17 cellular contexts compared by ENCODE assay signal in genomic region chr11:63687845-63688244, GRCh38. TPM values are rescaled to one million over a fixed set of nuclear protein-coding genes. Genes with fewer than 3 reads are reported as not detected.
DNase-seq lines count a peak whose midpoint lies in the region; ATAC-seq, FAIRE-seq and TF ChIP-seq lines count a peak whose summit lies in the region.
"Had no signal": no experiment of that assay in that cellular context is flagged by ENCODE, and none has a peak within 500 bp of the region (broad histone marks: within the 10 kb centered on the region; RNA-seq: fewer than 3 reads in every experiment).

No MANE protein-coding gene starts in this region.

- CTCF ChIA-PET in A673 (lab: Charles Lee) = no interaction called here

- TF ChIP-seq CTCF in A673 (conservative IDR thresholded peaks at IDR 0.05; ENCODE audit: low read depth, low read length) (no peak), HFFc6 (IDR thresholded peaks at IDR 0.05) (no peak)

- H4K20me1 ChIP-seq in BLaER1 treated with 17β-estradiol and CSF1 and Interleukin-3, amounts not matched to agents 10 nM and 100 nM = peaks cover 17 to 100% (median 48%) of the 10 kb centered on the region in 11 experiments; a peak in 17 of 22 replicates

- intact Hi-C loops in A673 (cut with micrococcal nuclease; ENCODE audit: unreplicated experiment) = no loop called here
- intact Hi-C loops in activated T-helper 2 cell treated with anti-CD3 and anti-CD28 coated beads, Interferon-gamma antibody, Interleukin-2, Interleukin-4, amounts not matched to agents 10 μg/mL and 5 μg/mL and 100 μg/mL, durations not matched to agents 14 hours and 24 hours and 36 hours (cut with micrococcal nuclease) = no loop called here

- H3K4me3 ChIP-seq in A673 (ENCODE audit: low read depth, low read length, poor library complexity, severe bottlenecking) = no peak overlapping the region
- no peak overlapping the region for H3K4me3 ChIP-seq in BLaER1 treated with 17β-estradiol and CSF1 and Interleukin-3, amounts not matched to agents 10 nM and 100 nM
- H3K4me3 ChIP-seq: ascending aorta, heart right ventricle, spleen had no signal

- no peaks in the 10 kb centered on the region for H3K27me3 ChIP-seq in A673 (replicated peaks; ENCODE audit: insufficient read depth, low read depth, low read length, poor library complexity)
- H3K27me3 ChIP-seq in BLaER1 treated with 17β-estradiol and CSF1 and Interleukin-3, amounts not matched to agents 10 nM and 100 nM = no peaks in the 10 kb centered on the region
- H3K27me3 ChIP-seq: ascending aorta, heart right ventricle, spleen had no signal

- H3K9me3 Mint-ChIP-seq in activated T-cell treated with anti-CD3 and anti-CD28 coated beads, Interleukin-2, amount 50 U/mL, for 4 hours = no peaks in the 10 kb centered on the region
- no peaks in the 10 kb centered on the region for H3K9me3 Mint-ChIP-seq in activated T-helper 2 cell treated with anti-CD3 and anti-CD28 coated beads, Interferon-gamma antibody, Interleukin-2, Interleukin-4, amounts not matched to agents 10 μg/mL and 5 μg/mL and 100 μg/mL, durations not matched to agents 14 hours and 24 hours and 36 hours
- H3K9me3 Mint-ChIP-seq in HFFc6 = no peaks in the 10 kb centered on the region
- H3K9me3 Mint-ChIP-seq: immature natural killer cell; stimulated activated memory B cell treated with anti-CD40 and anti-IgM and Interleukin-4, amounts not matched to agents 10 μg/mL and 1 μg/mL and 100 μg/mL, for 72 hours had no signal

- DNase-seq in A673 (ENCODE audit: low spot score) (no peak), epithelial cell of prostate (ENCODE audit: low read depth, low spot score) (no peak), frontal cortex (ENCODE audit: low spot score in 2 of 2) (no peak), NCI-H1436 (lab: John Stamatoyannopoulos, UW) (no peak), HFFc6 (no peak)
- DNase-seq in activated T-cell treated with anti-CD3 and anti-CD28 coated beads, Interleukin-2, amount 50 U/mL, for 4 hours = no peak
- no peak for DNase-seq in activated T-helper 2 cell treated with anti-CD3 and anti-CD28 coated beads, Interferon-gamma antibody, Interleukin-2, Interleukin-4, amounts not matched to agents 10 μg/mL and 5 μg/mL and 100 μg/mL, durations not matched to agents 14 hours and 24 hours and 36 hours (ENCODE audit: low spot score)
- DNase-seq: Caco-2; effector memory CD4-positive, alpha-beta T cell; heart right ventricle; immature natural killer cell; NCI-H524 treated with DMSO at 0.1 percent for 48 hours; spleen had no signal

- no peaks in the 10 kb centered on the region for H3K27me3 Mint-ChIP-seq in activated T-cell treated with anti-CD3 and anti-CD28 coated beads, Interleukin-2, amount 50 U/mL, for 4 hours (ENCODE audit: low read depth)
- no peaks in the 10 kb centered on the region for H3K27me3 Mint-ChIP-seq in activated T-helper 2 cell treated with anti-CD3 and anti-CD28 coated beads, Interferon-gamma antibody, Interleukin-2, Interleukin-4, amounts not matched to agents 10 μg/mL and 5 μg/mL and 100 μg/mL, durations not matched to agents 14 hours and 24 hours and 36 hours (ENCODE audit: low read depth)
- H3K27me3 Mint-ChIP-seq in HFFc6 (ENCODE audit: insufficient read depth) = no peaks in the 10 kb centered on the region; the same call in none of the 2 replicates
- H3K27me3 Mint-ChIP-seq: stimulated activated memory B cell treated with anti-CD40 and anti-IgM and Interleukin-4, amounts not matched to agents 10 μg/mL and 1 μg/mL and 100 μg/mL, for 72 hours had no signal

- no peak overlapping the region for H3K4me3 Mint-ChIP-seq in activated T-cell treated with anti-CD3 and anti-CD28 coated beads, Interleukin-2, amount 50 U/mL, for 4 hours
- no peak overlapping the region for H3K4me3 Mint-ChIP-seq in activated T-helper 2 cell treated with anti-CD3 and anti-CD28 coated beads, Interferon-gamma antibody, Interleukin-2, Interleukin-4, amounts not matched to agents 10 μg/mL and 5 μg/mL and 100 μg/mL, durations not matched to agents 14 hours and 24 hours and 36 hours (ENCODE audit: low read depth)
- no peak overlapping the region for H3K4me3 Mint-ChIP-seq in HFFc6
- H3K4me3 Mint-ChIP-seq: immature natural killer cell; stimulated activated memory B cell treated with anti-CD40 and anti-IgM and Interleukin-4, amounts not matched to agents 10 μg/mL and 1 μg/mL and 100 μg/mL, for 72 hours had no signal

- H3K4me2 ChIP-seq in BLaER1 treated with 17β-estradiol and CSF1 and Interleukin-3, amounts not matched to agents 10 nM and 100 nM = peak overlapping the region; percentile 5 to 68 (median 40); a peak in 17 of 22 replicates

- no TSS peak for BruUV-seq in A673 (replicated peaks; lab: Mats Ljungman, UMichigan)

- H3K4me1 ChIP-seq in A673 (ENCODE audit: insufficient read depth, low read length, poor library complexity, severe bottlenecking) = peaks cover 70% of the 10 kb centered on the region
- H3K4me1 ChIP-seq in BLaER1 treated with 17β-estradiol and CSF1 and Interleukin-3, amounts not matched to agents 10 nM and 100 nM = peaks cover 38 to 77% (median 64%) of the 10 kb centered on the region in 10 experiments

- FAIRE-seq in frontal cortex (lab: Jason Lieb, UNC) = no peak
- FAIRE-seq: TTC549 had no signal

- peaks cover 3% of the 10 kb centered on the region for H3K36me3 Mint-ChIP-seq in activated T-cell treated with anti-CD3 and anti-CD28 coated beads, Interleukin-2, amount 50 U/mL, for 4 hours (ENCODE audit: insufficient read depth)
- no peaks in the 10 kb centered on the region for H3K36me3 Mint-ChIP-seq in activated T-helper 2 cell treated with anti-CD3 and anti-CD28 coated beads, Interferon-gamma antibody, Interleukin-2, Interleukin-4, amounts not matched to agents 10 μg/mL and 5 μg/mL and 100 μg/mL, durations not matched to agents 14 hours and 24 hours and 36 hours (ENCODE audit: low read depth)
- peaks cover 4% of the 10 kb centered on the region; the same call in 1 of the 2 replicates for H3K36me3 Mint-ChIP-seq in HFFc6 (ENCODE audit: low read depth)
- H3K36me3 Mint-ChIP-seq: immature natural killer cell; stimulated activated memory B cell treated with anti-CD40 and anti-IgM and Interleukin-4, amounts not matched to agents 10 μg/mL and 1 μg/mL and 100 μg/mL, for 72 hours had no signal

- H3K36me3 ChIP-seq in A673 (ENCODE audit: insufficient read depth, low read length, poor library complexity, severe bottlenecking) = peaks cover 2% of the 10 kb centered on the region
- H3K36me3 ChIP-seq in BLaER1 treated with 17β-estradiol and CSF1 and Interleukin-3, amounts not matched to agents 10 nM and 100 nM = peaks cover 5 to 34% (median 13%) of the 10 kb centered on the region in 11 experiments; a peak in 16 of 22 replicates
- H3K36me3 ChIP-seq: ascending aorta, heart right ventricle, spleen had no signal

- peaks cover 23% of the 10 kb centered on the region for H3K4me1 Mint-ChIP-seq in activated T-cell treated with anti-CD3 and anti-CD28 coated beads, Interleukin-2, amount 50 U/mL, for 4 hours (ENCODE audit: low read depth)
- H3K4me1 Mint-ChIP-seq in activated T-helper 2 cell treated with anti-CD3 and anti-CD28 coated beads, Interferon-gamma antibody, Interleukin-2, Interleukin-4, amounts not matched to agents 10 μg/mL and 5 μg/mL and 100 μg/mL, durations not matched to agents 14 hours and 24 hours and 36 hours (ENCODE audit: low read depth) = peaks cover 25% of the 10 kb centered on the region
- peaks cover 39% of the 10 kb centered on the region for H3K4me1 Mint-ChIP-seq in HFFc6 (ENCODE audit: low read depth)

- peak; percentile 95 to 96 for ATAC-seq in activated T-cell treated with anti-CD3 and anti-CD28 coated beads, Interleukin-2, amount 50 U/mL, for 4 hours
- ATAC-seq: heart right ventricle; stimulated activated memory B cell treated with anti-CD40 and anti-IgM and Interleukin-4, amounts not matched to agents 10 μg/mL and 1 μg/mL and 100 μg/mL, for 72 hours had no signal

- H3K27ac Mint-ChIP-seq in activated T-helper 2 cell treated with anti-CD3 and anti-CD28 coated beads, Interferon-gamma antibody, Interleukin-2, Interleukin-4, amounts not matched to agents 10 μg/mL and 5 μg/mL and 100 μg/mL, durations not matched to agents 14 hours and 24 hours and 36 hours = no peak overlapping the region
- H3K27ac Mint-ChIP-seq in HFFc6 = no peak overlapping the region
- H3K27ac Mint-ChIP-seq: immature natural killer cell; stimulated activated memory B cell treated with anti-CD40 and anti-IgM and Interleukin-4, amounts not matched to agents 10 μg/mL and 1 μg/mL and 100 μg/mL, for 72 hours had no signal

- no peak overlapping the region for H3K9ac ChIP-seq in BLaER1 treated with 17β-estradiol and CSF1 and Interleukin-3, amounts not matched to agents 10 nM and 100 nM

- H3K9me3 ChIP-seq in A673 (ENCODE audit: low read depth, low read length, poor library complexity, severe bottlenecking) = no peaks in the 10 kb centered on the region
- no peaks in the 10 kb centered on the region for H3K9me3 ChIP-seq in BLaER1 treated with 17β-estradiol and CSF1 and Interleukin-3, amounts not matched to agents 10 nM and 100 nM (replicated peaks in 1 of 11)
- H3K9me3 ChIP-seq: ascending aorta, Caco-2, heart right ventricle, spleen had no signal

- H3K27ac ChIP-seq in A673 (ENCODE audit: low read depth, low read length, poor library complexity, severe bottlenecking) = peak overlapping the region; percentile 84
- H3K27ac ChIP-seq in BLaER1 treated with 17β-estradiol and CSF1 and Interleukin-3, amounts not matched to agents 10 nM and 100 nM = no peak overlapping the region
- peak overlapping the region; percentile 55 for H3K27ac ChIP-seq in epithelial cell of prostate

- POLR2A ChIA-PET in A673 (lab: Charles Lee; ENCODE audit: low non-redundant PET) = no interaction called here

RNA-seq across cellular contexts. Expression of gene RTN3, which starts 6.5 kb away (rescaled TPM):
- 268 and 275 TPM in 2 replicates for total RNA-seq in A673 (2021)
- total RNA-seq in activated T-cell treated with anti-CD3 and anti-CD28 coated beads, Interleukin-2, amount 50 U/mL, for 4 hours = 10 to 100 TPM; 24.7 to 30.9 (median 26.7) TPM
- 239 TPM for total RNA-seq in frontal cortex
- 61.1 and 64.1 TPM in 2 replicates for total RNA-seq in activated T-helper 2 cell treated with anti-CD3 and anti-CD28 coated beads, Interferon-gamma antibody, Interleukin-2, Interleukin-4, amounts not matched to agents 10 μg/mL and 5 μg/mL and 100 μg/mL, durations not matched to agents 14 hours and 24 hours and 36 hours
- total RNA-seq in HFFc6 (2021; fragmentation: NEBNext Ultra II Directional; extraction: Animal tissue kit (Norgen Biotek cat#: 25700)) = 100 to 1,000 TPM; 114 to 144 (median 133) TPM

RNA-seq across cellular contexts. Expression of gene ATL3, which starts 16.7 kb away (rescaled TPM):
- total RNA-seq in A673 (2021) (53.8 and 63.9 TPM in 2 replicates), frontal cortex (21.6 TPM)
- 10 to 100 TPM; 49.1 to 52.5 (median 49.8) TPM for total RNA-seq in activated T-cell treated with anti-CD3 and anti-CD28 coated beads, Interleukin-2, amount 50 U/mL, for 4 hours
- total RNA-seq in activated T-helper 2 cell treated with anti-CD3 and anti-CD28 coated beads, Interferon-gamma antibody, Interleukin-2, Interleukin-4, amounts not matched to agents 10 μg/mL and 5 μg/mL and 100 μg/mL, durations not matched to agents 14 hours and 24 hours and 36 hours = 38.6 and 38.8 TPM in 2 replicates
- 100 to 1,000 TPM in 5 of 6 experiments, 10 to 100 TPM in 1; 96.9 to 116 (median 109) TPM for total RNA-seq in HFFc6 (2021; fragmentation: NEBNext Ultra II Directional; extraction: Animal tissue kit (Norgen Biotek cat#: 25700))

Comparison
In these comparisons a context has a peak if more than half of its experiments do, and no peak if none do; other contexts are left out.
1. H3K27ac ChIP-seq: peak in A673 (single experiment) and epithelial cell of prostate (single experiment); none in BLaER1 treated with 17β-estradiol and CSF1 and Interleukin-3, amounts not matched to agents 10 nM and 100 nM (0 of 11).